Comparison of ENCODE assay signal across 4 cellular contexts in the genomic region with DNA sequence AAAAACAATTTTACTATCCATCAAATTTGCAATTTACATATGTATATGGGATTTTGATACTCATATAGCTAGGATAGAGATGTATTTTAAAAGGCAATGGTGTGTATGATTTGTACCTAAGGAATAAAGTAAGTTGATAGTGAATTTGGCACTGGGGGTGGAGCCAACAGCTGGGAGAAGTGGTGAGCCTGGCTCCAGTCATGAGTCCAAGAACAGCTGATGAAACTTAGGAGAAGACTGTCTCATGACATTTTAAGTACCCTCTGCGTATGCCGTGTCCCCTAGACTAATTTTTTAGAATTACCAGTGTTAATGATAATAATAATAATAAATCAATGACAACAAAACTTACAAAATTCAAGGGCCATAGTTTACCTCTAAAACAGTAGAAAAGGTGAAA.
"Had no signal": no experiment of that assay in that cellular context is flagged by ENCODE, and none has a peak within 500 bp of the region (broad histone marks: within the 10 kb centered on the region; RNA-seq: fewer than 3 reads in every experiment).

No MANE protein-coding gene starts in this region.

- H3K4me3 ChIP-seq: GM23338 had no signal

- H3K4me2 ChIP-seq: GM23338 had no signal

- H2AFZ ChIP-seq: GM23338 had no signal

- DNase-seq: H9, HCEC 1CT, IMR-90 had no signal

- H3K4me3 Mint-ChIP-seq: GM23338, H9 had no signal

- H3K27ac Mint-ChIP-seq: GM23338, H9 had no signal

- H3K4me1 Mint-ChIP-seq: GM23338, H9 had no signal

- H3K9me3 Mint-ChIP-seq: GM23338, H9 had no signal

- ATAC-seq: GM23338 had no signal
